7 cellular contexts compared by ENCODE assay signal in the genomic region with DNA sequence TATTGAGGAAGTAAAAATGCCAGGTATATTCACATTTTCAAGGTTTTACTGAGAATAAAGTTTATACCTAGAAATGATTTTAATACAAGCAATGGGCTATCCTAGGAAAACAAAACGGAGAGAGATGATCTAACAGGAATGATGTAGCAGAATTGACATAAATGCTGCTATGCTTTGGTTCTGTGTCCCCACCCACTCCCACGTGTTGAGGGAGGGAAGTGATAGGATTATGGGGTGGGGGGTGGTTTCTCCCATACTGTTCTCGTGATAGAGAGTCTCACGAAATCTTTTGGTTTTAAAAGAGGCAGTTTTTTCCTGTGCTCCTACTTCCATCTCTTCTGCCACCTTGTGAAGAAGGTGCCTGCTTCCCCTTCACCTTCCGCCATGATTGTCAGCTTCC.
DNase-seq lines count a peak whose midpoint lies in the region; FAIRE-seq and TF ChIP-seq lines count a peak whose summit lies in the region.
"Not testable (repeated sequence)": the region's sequence is repeated elsewhere in the genome, so short reads cannot be mapped to it uniquely, and the experiment has no call there.

No MANE protein-coding gene starts in this region.

- dilution Hi-C loops in keratinocyte (cut with MboI; ENCODE audit: extremely low pct_ligation_motif_present, low sequenced_read_pairs): not testable (repeated sequence)

- peak overlapping the region; percentile 13 for H2AFZ ChIP-seq in keratinocyte (ENCODE audit: control insufficient read depth, low read length)

- not testable (repeated sequence) for TF ChIP-seq CTCF in keratinocyte (optimal IDR thresholded peaks at IDR 0.05 in 1 of 3, IDR thresholded peaks at IDR 0.05 in 1 of 3, conservative IDR thresholded peaks at IDR 0.05 in 1 of 3; ENCODE audit: extremely low read depth in 1 of 3, insufficient read depth in 2 of 3, low read length in 3 of 3)

- H3K27ac ChIP-seq in epithelial cell of prostate: peak overlapping the region; percentile 57
- H3K27ac ChIP-seq in keratinocyte (ENCODE audit: control insufficient read depth, insufficient read depth, low read length): not testable (repeated sequence)

- H3K36me3 ChIP-seq in keratinocyte (ENCODE audit: control insufficient read depth in 2 of 2, extremely low read depth in 1 of 2, insufficient read depth in 2 of 2, low read length in 2 of 2): not testable (repeated sequence)

- not testable (repeated sequence) for H3K27me3 ChIP-seq in keratinocyte (ENCODE audit: control insufficient read depth, extremely low read depth, insufficient read depth, low read length)

- not testable (repeated sequence) for H3K9me3 ChIP-seq in keratinocyte (ENCODE audit: control insufficient read depth, low read depth, low read length)

- H4K20me1 ChIP-seq in keratinocyte (ENCODE audit: control insufficient read depth, extremely low read depth, insufficient read depth, low read length): not testable (repeated sequence)

- H3K9ac ChIP-seq in keratinocyte (ENCODE audit: control insufficient read depth, extremely low read depth, insufficient read depth, low read length): not testable (repeated sequence)

- H3K4me3 ChIP-seq in keratinocyte (ENCODE audit: control insufficient read depth in 2 of 3, extremely low read depth in 1 of 3, insufficient read depth in 2 of 3, low read depth in 1 of 3, low read length in 3 of 3): not testable (repeated sequence)

- H3K79me2 ChIP-seq in keratinocyte (ENCODE audit: control insufficient read depth, insufficient read depth, low read length): not testable (repeated sequence)

- not testable (repeated sequence) for H3K4me2 ChIP-seq in keratinocyte (ENCODE audit: control insufficient read depth, extremely low read depth, insufficient read depth, low read depth, low read length)

- DNase-seq in Daoy (ENCODE audit: low read depth) (peak; percentile 66), H4 (ENCODE audit: low spot score) (peak; percentile 85), M059J (ENCODE audit: low read depth) (peak; percentile 74), RPMI7951 (ENCODE audit: low read depth) (peak; percentile 76), astrocyte of the hippocampus (ENCODE audit: low read depth, low spot score) (peak; percentile 30)
- not testable (repeated sequence) for DNase-seq in epithelial cell of prostate (ENCODE audit: low read depth, low spot score); keratinocyte (ENCODE audit: low read depth, low spot score)

- FAIRE-seq in keratinocyte (lab: Jason Lieb, UNC): not testable (repeated sequence)

- H3K9me1 ChIP-seq in keratinocyte (ENCODE audit: control insufficient read depth, extremely low read depth, insufficient read depth, low read length): not testable (repeated sequence)

- not testable (repeated sequence) for H3K4me1 ChIP-seq in keratinocyte (ENCODE audit: control insufficient read depth, extremely low read depth, insufficient read depth, low read length)
